Comparison of ENCODE assay signal across 9 cellular contexts in genomic region chr6:160398674-160399271, GRCh38. TPM values are rescaled to one million over a fixed set of nuclear protein-coding genes. Genes with fewer than 3 reads are reported as not detected.
DNase-seq lines count a peak whose midpoint lies in the region; ATAC-seq and TF ChIP-seq lines count a peak whose summit lies in the region.
"Had no signal": no experiment of that assay in that cellular context is flagged by ENCODE, and none has a peak within 500 bp of the region (broad histone marks: within the 10 kb centered on the region; RNA-seq: fewer than 3 reads in every experiment).

No MANE protein-coding gene starts in this region.

- H2AFZ ChIP-seq in DND-41 (ENCODE audit: low read depth, low read length) (no peak overlapping the region), mesenchymal stem cell (ENCODE audit: low read depth, low read length) (no peak overlapping the region)

- H3K4me1 ChIP-seq in DND-41 (ENCODE audit: insufficient read depth, low read length): no peaks in the 10 kb centered on the region
- peaks cover 5% of the 10 kb centered on the region for H3K4me1 ChIP-seq in mesenchymal stem cell (ENCODE audit: control insufficient read depth, insufficient read depth, low read depth, low read length)

- H3K4ac ChIP-seq in mesenchymal stem cell (ENCODE audit: low read depth in 1 of 2, low read length in 2 of 2): no peak overlapping the region

- H2BK5ac ChIP-seq in mesenchymal stem cell (ENCODE audit: low read depth, low read length, poor library complexity, severe bottlenecking): no peak overlapping the region

- POLR2A ChIA-PET in RWPE1 (lab: Yijun Ruan, JAX; ENCODE audit: low non-redundant PET): no interaction called here

- no peak overlapping the region for H3K14ac ChIP-seq in mesenchymal stem cell (ENCODE audit: low read length in 2 of 2)

- no peak overlapping the region for H2BK12ac ChIP-seq in mesenchymal stem cell (ENCODE audit: low read length in 2 of 2)

- H2BK15ac ChIP-seq in mesenchymal stem cell (ENCODE audit: low read depth, poor library complexity, severe bottlenecking): no peak overlapping the region

- H4K8ac ChIP-seq in mesenchymal stem cell (ENCODE audit: low read length): no peak overlapping the region

- H3K9ac ChIP-seq in DND-41 (ENCODE audit: low read depth, low read length) (no peak overlapping the region), mesenchymal stem cell (ENCODE audit: low read length) (no peak overlapping the region)

- no peak overlapping the region for H3K23ac ChIP-seq in mesenchymal stem cell (ENCODE audit: low read length in 2 of 2)

- H3K27me3 ChIP-seq in DND-41 (ENCODE audit: insufficient read depth, low read length, poor library complexity): no peaks in the 10 kb centered on the region
- no peaks in the 10 kb centered on the region for H3K27me3 ChIP-seq in mesenchymal stem cell (ENCODE audit: control insufficient read depth in 1 of 2, insufficient read depth in 1 of 2, low read length in 2 of 2)
- H3K27me3 ChIP-seq in MG63: no peaks in the 10 kb centered on the region

- no peak overlapping the region for H2AK5ac ChIP-seq in mesenchymal stem cell (ENCODE audit: low read length, severe bottlenecking)

- H3K4me3 ChIP-seq in DND-41 (ENCODE audit: low read depth in 1 of 2, low read length in 2 of 2) (no peak overlapping the region), astrocyte of the spinal cord (ENCODE audit: low read depth, low read length) (no peak overlapping the region), mesenchymal stem cell (ENCODE audit: insufficient read depth in 1 of 2, low read depth in 1 of 2, low read length in 2 of 2) (no peak overlapping the region), MG63 (no peak overlapping the region)

- H3K27ac ChIP-seq in DND-41 (ENCODE audit: low read length) (no peak overlapping the region), mesenchymal stem cell (ENCODE audit: low read length, poor library complexity, severe bottlenecking) (no peak overlapping the region), RWPE1 (no peak overlapping the region)

- H4K20me1 ChIP-seq in DND-41 (ENCODE audit: insufficient read depth, low read length): no peaks in the 10 kb centered on the region

- H3K9me3 ChIP-seq in DND-41 (ENCODE audit: insufficient read depth, low read length, severe bottlenecking) (no peaks in the 10 kb centered on the region), mesenchymal stem cell (ENCODE audit: control insufficient read depth, low read length) (no peaks in the 10 kb centered on the region), MG63 (no peaks in the 10 kb centered on the region)

- CTCF ChIA-PET in RWPE1 (lab: Yijun Ruan, JAX): interaction anchor here (0.6 kb wide), 1 partner anchor 38 kb away, joined by 6 read pairs; no protein-coding TSS in a partner anchor

- H3K79me1 ChIP-seq in mesenchymal stem cell (replicated peaks; ENCODE audit: low read length, poor library complexity, severe bottlenecking): no peaks in the 10 kb centered on the region

- TF ChIP-seq CTCF in DND-41 (IDR thresholded peaks at IDR 0.05; ENCODE audit: borderline replicate concordance, extremely low read depth, low read length, poor library complexity, severe bottlenecking): no peak
- TF ChIP-seq CTCF in astrocyte of the spinal cord (IDR thresholded peaks at IDR 0.05; ENCODE audit: low read depth, low read length): no peak
- TF ChIP-seq CTCF in RWPE1 (conservative IDR thresholded peaks at IDR 0.05; ENCODE audit: low read depth): no peak

- 73% methylated on average over 3 of the region's 3 CpGs for WGBS in mesenchymal stem cell

- H3K4me2 ChIP-seq in DND-41 (ENCODE audit: insufficient read depth, low read length): no peak overlapping the region
- no peak overlapping the region for H3K4me2 ChIP-seq in mesenchymal stem cell (ENCODE audit: low read length, poor library complexity, severe bottlenecking)

- ATAC-seq in DND-41 (ENCODE audit: insufficient read depth, low read depth): 0 out of 3 replicates have a peak, but pooled peaks have one; percentile 31
- peak; percentile 99 for ATAC-seq in GM19438 (IDR thresholded peaks at IDR 0.05; ENCODE audit: low read depth, unreplicated experiment)
- peak; percentile 98 for ATAC-seq in HG03064 (IDR thresholded peaks at IDR 0.05; ENCODE audit: low read depth, unreplicated experiment)

- H3K18ac ChIP-seq in mesenchymal stem cell (ENCODE audit: low read depth in 1 of 2, low read length in 2 of 2): no peak overlapping the region

- H3K79me2 ChIP-seq in DND-41 (ENCODE audit: insufficient read depth, low read length): no peaks in the 10 kb centered on the region

- DNase-seq in DND-41 (no peak), astrocyte of the spinal cord (ENCODE audit: low read depth, low spot score) (peak; percentile 15), mesenchymal stem cell (no peak), NCI-H146 treated with DMSO at 0.1 percent for 48 hours (lab: John Stamatoyannopoulos, UW; ENCODE audit: unreplicated experiment) (no peak), RWPE1 (ENCODE audit: low spot score) (no peak), MG63 (no peak)

- no peak overlapping the region for H2BK120ac ChIP-seq in mesenchymal stem cell (ENCODE audit: low read depth, low read length)

- in situ Hi-C loops in astrocyte of the spinal cord (cut with HindIII; ENCODE audit: low sequenced_read_pairs): no loop called here

- no peak overlapping the region for H4K91ac ChIP-seq in mesenchymal stem cell (ENCODE audit: low read length)

- H3K36me3 ChIP-seq in DND-41 (ENCODE audit: insufficient read depth, low read length) (no peaks in the 10 kb centered on the region), mesenchymal stem cell (ENCODE audit: control insufficient read depth in 1 of 2, insufficient read depth in 2 of 2, low read depth in 1 of 2, low read length in 2 of 2) (peaks cover 0 to 3% of the 10 kb centered on the region in 2 experiments), MG63 (no peaks in the 10 kb centered on the region)

RNA-seq across cellular contexts. Expression of gene SLC22A3, which starts 50.6 kb away (rescaled TPM):
- polyA plus RNA-seq in mesenchymal stem cell (2013, experiment 1 of 2): not detected
- not detected for polyA plus RNA-seq in mesenchymal stem cell (2013, experiment 2 of 2)
- 0.32 TPM in 1 of 2 replicates, not detected in the other for total RNA-seq in MG63 (2014; rRNA removed; shearing (Covaris generic); ENCODE audit: low replicate concordance)
- total RNA-seq: T-helper 1 cell treated with Interleukin-12 subunit alpha and Interleukin-12 subunit beta and Interleukin-4 antibody, amounts not matched to agents 30 ng/mL and 1 ng/mL, for 36 hours had no signal

Comparison
In these comparisons a context has a peak if more than half of its experiments do, and no peak if none do; other contexts are left out.
1. ATAC-seq: peak in every context shown above with its lines; median percentile 99 in GM19438; 98 in HG03064; 31 in DND-41.